In the genomic region with DNA sequence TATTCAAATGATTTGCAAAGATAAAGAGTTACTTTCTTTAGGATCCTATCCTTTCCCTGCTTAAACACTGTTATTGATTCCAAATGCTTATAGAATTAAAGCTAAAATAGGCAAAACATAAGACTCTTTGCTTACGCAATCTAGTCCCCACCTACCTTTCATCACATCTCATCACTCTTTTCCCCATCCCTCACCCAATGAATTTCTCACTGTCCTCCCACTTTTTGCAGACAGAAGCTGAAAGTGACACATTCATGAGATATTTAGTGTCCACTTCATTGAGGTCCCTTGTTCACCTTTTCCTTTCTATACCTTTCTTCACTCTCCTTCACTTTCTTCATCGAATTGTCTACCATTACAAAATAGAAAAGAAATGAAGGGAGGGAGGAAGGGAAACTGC, we compare ENCODE assay signal across 9 cellular contexts. TPM values are rescaled to one million over a fixed set of nuclear protein-coding genes. Genes with fewer than 3 reads are reported as not detected.
DNase-seq lines count a peak whose midpoint lies in the region; ATAC-seq, FAIRE-seq and TF ChIP-seq lines count a peak whose summit lies in the region.
"Had no signal": no experiment of that assay in that cellular context is flagged by ENCODE, and none has a peak within 500 bp of the region (broad histone marks: within the 10 kb centered on the region; RNA-seq: fewer than 3 reads in every experiment).

No MANE protein-coding gene starts in this region.

- no peak for ATAC-seq in omental fat pad (ENCODE audit: low FRiP score)

- H3K27ac Mint-ChIP-seq in activated naive CD4-positive, alpha-beta T cell treated with anti-CD3 and anti-CD28 coated beads for 36 hours: no peak overlapping the region

- WGBS in testis, 2 donors: 7 to 14% methylated on average over 2 of the region's 2 CpGs

- no peak for FAIRE-seq in RCC 7860 (lab: Jason Lieb, UNC)

- peak overlapping the region; percentile 48 for H3K4me3 ChIP-seq in iPS-11a (ENCODE audit: low read depth, low read length)
- H3K4me3 ChIP-seq in testis: peak overlapping the region; percentile 57 to 71

- CTCF ChIA-PET in activated naive CD4-positive, alpha-beta T cell treated with anti-CD3 and anti-CD28 coated beads for 36 hours (lab: Charles Lee): no interaction called here

- H3K4me1 ChIP-seq in testis: no peaks in the 10 kb centered on the region

- peaks cover 7% of the 10 kb centered on the region for H3K4me1 Mint-ChIP-seq in activated naive CD4-positive, alpha-beta T cell treated with anti-CD3 and anti-CD28 coated beads for 36 hours (ENCODE audit: low read depth)

- H3K9me3 ChIP-seq in testis: no peaks in the 10 kb centered on the region

- DNase-seq in activated naive CD4-positive, alpha-beta T cell treated with anti-CD3 and anti-CD28 coated beads for 36 hours: no peak
- DNase-seq in activated naive CD4-positive, alpha-beta T cell treated with Interleukin-2 at 50 U/mL for 16 hours: no peak
- DNase-seq in SK-N-DZ (ENCODE audit: low spot score) (peak; percentile 15), testis (no peak), RCC 7860 (ENCODE audit: low spot score) (no peak), kidney glomerular epithelial cell (lab: John Stamatoyannopoulos, UW) (no peak), omental fat pad (ENCODE audit: low spot score) (no peak)

- H3K36me3 ChIP-seq in testis (ENCODE audit: low read depth, missing control alignments): no peaks in the 10 kb centered on the region

- peak overlapping the region; percentile 39 for H3K4me3 Mint-ChIP-seq in activated naive CD4-positive, alpha-beta T cell treated with anti-CD3 and anti-CD28 coated beads for 36 hours

- peaks cover 14% of the 10 kb centered on the region for H3K27me3 Mint-ChIP-seq in activated naive CD4-positive, alpha-beta T cell treated with anti-CD3 and anti-CD28 coated beads for 36 hours (ENCODE audit: low read depth)

- no peaks in the 10 kb centered on the region for H3K9me3 Mint-ChIP-seq in activated naive CD4-positive, alpha-beta T cell treated with anti-CD3 and anti-CD28 coated beads for 36 hours

- peak overlapping the region; percentile 59 to 77 for H3K27ac ChIP-seq in testis

- intact Hi-C loops in activated naive CD4-positive, alpha-beta T cell treated with anti-CD3 and anti-CD28 coated beads for 36 hours (cut with micrococcal nuclease): no loop called here
- intact Hi-C loops in testis (cut with DNase I; ENCODE audit: low total_unique reads): no loop called here

- no peak for TF ChIP-seq POLR2A in testis (IDR thresholded peaks at IDR 0.05)

- TF ChIP-seq CTCF in testis (IDR thresholded peaks at IDR 0.05) (no peak), omental fat pad (IDR thresholded peaks at IDR 0.05) (no peak)

- no peaks in the 10 kb centered on the region for H3K27me3 ChIP-seq in testis

- H3K36me3 Mint-ChIP-seq in activated naive CD4-positive, alpha-beta T cell treated with anti-CD3 and anti-CD28 coated beads for 36 hours (ENCODE audit: low read depth): peaks cover 2% of the 10 kb centered on the region

RNA-seq across cellular contexts. Expression of gene SATL1, which starts 0.4 kb away (rescaled TPM):
- not detected for total RNA-seq in activated naive CD4-positive, alpha-beta T cell treated with anti-CD3 and anti-CD28 coated beads for 36 hours
- 0.52 and 0.53 TPM in 2 replicates for polyA plus RNA-seq in SK-N-DZ (2014; cell fraction: cytosol; rRNA removed)
- 0.79 and 1.1 TPM in 2 replicates for polyA plus RNA-seq in SK-N-DZ (2014; cell fraction: nucleus; rRNA removed)
- total RNA-seq in testis (1 to 10 TPM; 2.4 to 2.5 TPM), omental fat pad (not detected)
- 0.95 TPM for polyA plus RNA-seq in testis (ENCODE audit: insufficient read depth, low read depth, low replicate concordance)
- total RNA-seq: dermis blood vessel endothelial cell had no signal

RNA-seq across cellular contexts. Expression of gene ZNF711, which starts 0.6 kb away (rescaled TPM):
- 1 to 10 TPM in 1 of 2 experiments, under 1 TPM in 1; 0.79 to 1.0 TPM for total RNA-seq in activated naive CD4-positive, alpha-beta T cell treated with anti-CD3 and anti-CD28 coated beads for 36 hours
- 34.5 and 39.4 TPM in 2 replicates for polyA plus RNA-seq in SK-N-DZ (2014; cell fraction: cytosol; rRNA removed)
- 159 and 174 TPM in 2 replicates for polyA plus RNA-seq in SK-N-DZ (2014; cell fraction: nucleus; rRNA removed)
- total RNA-seq in testis (100 to 1,000 TPM; 125 to 154 TPM), omental fat pad (1 to 10 TPM in 2 of 4 donors, under 1 TPM in 2; 0.38 to 2.5 (median 1.7) TPM)
- polyA plus RNA-seq in testis (ENCODE audit: insufficient read depth, low read depth, low replicate concordance): 30.3 TPM

Comparison
In these comparisons a context has a peak if more than half of its experiments do, and no peak if none do; other contexts are left out.
1. RNA of gene ZNF711, which starts 0.6 kb away (total RNA-seq): 125 to 154 TPM in testis; 0.38 to 2.5 TPM in omental fat pad and 0.79 to 1.0 TPM in activated naive CD4-positive, alpha-beta T cell treated with anti-CD3 and anti-CD28 coated beads for 36 hours; every median in the first group is over 10 times any median in the second.